Comparison of ENCODE assay signal across 10 cellular contexts in the genomic region with DNA sequence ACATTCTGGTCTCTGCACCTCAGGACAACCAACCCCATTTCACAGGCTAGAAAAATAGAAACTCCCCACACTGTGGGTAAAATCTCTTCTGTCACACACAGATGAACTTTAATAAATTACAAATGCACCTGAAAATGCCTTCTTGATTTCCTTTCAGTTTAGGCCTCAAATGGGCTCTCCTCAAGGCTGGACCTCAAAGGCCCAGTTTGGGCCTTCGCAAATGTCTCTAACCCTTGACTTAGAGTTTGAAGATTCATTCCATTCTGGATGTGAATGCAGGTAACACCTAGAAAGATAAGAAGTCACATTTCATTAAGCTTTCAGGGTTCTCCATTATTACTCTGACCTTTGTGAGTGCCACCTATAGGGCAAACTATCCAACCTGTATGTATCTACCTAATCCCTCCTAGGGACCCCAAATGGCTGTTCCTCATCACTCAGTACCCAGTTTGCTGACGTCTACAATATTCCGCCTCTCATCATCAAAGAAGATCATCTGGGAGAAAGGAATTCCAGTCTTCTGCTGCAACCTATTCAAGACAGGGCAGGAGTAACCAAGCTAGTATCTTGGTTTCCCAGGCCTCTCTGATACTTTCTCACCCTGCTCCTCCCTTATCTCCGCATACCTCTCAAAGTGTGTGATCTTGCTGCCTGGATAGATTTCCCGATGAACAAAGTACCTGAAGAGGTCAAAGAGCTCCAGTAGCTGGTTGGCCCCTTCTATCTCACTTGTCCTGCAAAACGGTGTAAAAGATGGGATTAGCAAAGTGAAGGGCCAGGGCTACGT. TPM values are rescaled to one million over a fixed set of nuclear protein-coding genes. Genes with fewer than 3 reads are reported as not detected.
A peak's percentile ranks its signal among the peaks of the same experiment; 100 is the strongest.
DNase-seq lines count a peak whose midpoint lies in the region; ATAC-seq and TF ChIP-seq lines count a peak whose summit lies in the region.
"Had no signal": no experiment of that assay in that cellular context is flagged by ENCODE, and none has a peak within 500 bp of the region (broad histone marks: within the 10 kb centered on the region; RNA-seq: fewer than 3 reads in every experiment).

No MANE protein-coding gene starts in this region.

- no peaks in the 10 kb centered on the region for H3K9me3 Mint-ChIP-seq in chondrocyte (ENCODE audit: low read depth)

- DNase-seq in A673 (ENCODE audit: low spot score) (no peak), chondrocyte (ENCODE audit: low spot score) (no peak), medulla oblongata (ENCODE audit: extremely low spot score) (no peak)
- DNase-seq in activated effector memory CD4-positive, alpha-beta T cell treated with Interleukin-2 at 50 U/mL for 16 hours: no peak

- H3K4me1 ChIP-seq in A673 (ENCODE audit: insufficient read depth, low read length, poor library complexity, severe bottlenecking) (peaks cover 9% of the 10 kb centered on the region), muscle layer of colon (ENCODE audit: insufficient read depth, low read length) (peaks cover 17% of the 10 kb centered on the region)

- TSS peak; percentile 87 for BruUV-seq in A673 (replicated peaks; lab: Mats Ljungman, UMichigan)

- peaks cover 41% of the 10 kb centered on the region for H3K4me1 Mint-ChIP-seq in chondrocyte (ENCODE audit: low read depth)

- CTCF ChIA-PET in A673 (lab: Charles Lee): no interaction called here

- H3K27ac Mint-ChIP-seq in chondrocyte (ENCODE audit: unreplicated experiment): peak overlapping the region; percentile 100

- H3K4me3 Mint-ChIP-seq in chondrocyte (ENCODE audit: unreplicated experiment): peak overlapping the region; percentile 95

- peak overlapping the region; percentile 81 for H3K9ac ChIP-seq in muscle layer of colon (ENCODE audit: low read length)

- H3K9me3 ChIP-seq in A673 (ENCODE audit: low read depth, low read length, poor library complexity, severe bottlenecking) (no peaks in the 10 kb centered on the region), KOPT-K1 (ENCODE audit: insufficient read depth, low read length, poor library complexity, severe bottlenecking) (no peaks in the 10 kb centered on the region), muscle layer of colon (ENCODE audit: low read length) (no peaks in the 10 kb centered on the region)

- peaks cover 7% of the 10 kb centered on the region for H3K36me3 Mint-ChIP-seq in chondrocyte (ENCODE audit: low read depth)

- H3K4me3 ChIP-seq in A673 (ENCODE audit: low read depth, low read length, poor library complexity, severe bottlenecking) (peak overlapping the region; percentile 58), muscle layer of colon (ENCODE audit: low read depth in 1 of 2, low read length in 2 of 2) (peak overlapping the region; percentile 50 to 74)

- intact Hi-C loops in A673 (cut with micrococcal nuclease; ENCODE audit: unreplicated experiment): loop anchor here (1.0 kb wide), 1 partner anchor 18 kb away; a partner anchor contains a TSS

- ATAC-seq in GM18873 (IDR thresholded peaks at IDR 0.05; ENCODE audit: low FRiP score, unreplicated experiment) (no peak), GM18907 (IDR thresholded peaks at IDR 0.05; ENCODE audit: unreplicated experiment) (no peak)

- no peak for TF ChIP-seq CTCF in A673 (conservative IDR thresholded peaks at IDR 0.05; ENCODE audit: low read depth, low read length)
- TF ChIP-seq CTCF in chondrocyte (IDR thresholded peaks at IDR 0.05): no peak

- peak overlapping the region; percentile 90 for H3K27ac ChIP-seq in A673 (ENCODE audit: low read depth, low read length, poor library complexity, severe bottlenecking)
- peak overlapping the region; percentile 88 for H3K27ac ChIP-seq in KOPT-K1 (ENCODE audit: low read depth, low read length, poor library complexity, severe bottlenecking)
- H3K27ac ChIP-seq in muscle layer of colon (ENCODE audit: low read depth, low read length): peak overlapping the region; percentile 98

- peaks cover 27% of the 10 kb centered on the region for H3K36me3 ChIP-seq in A673 (ENCODE audit: insufficient read depth, low read length, poor library complexity, severe bottlenecking)
- peaks cover 43% of the 10 kb centered on the region for H3K36me3 ChIP-seq in KOPT-K1 (ENCODE audit: insufficient read depth, low read length)
- peaks cover 22% of the 10 kb centered on the region for H3K36me3 ChIP-seq in muscle layer of colon (ENCODE audit: insufficient read depth, low read length)

- H3K27me3 Mint-ChIP-seq in chondrocyte (ENCODE audit: low read depth): no peaks in the 10 kb centered on the region

- H3K27me3 ChIP-seq in A673 (replicated peaks; ENCODE audit: insufficient read depth, low read depth, low read length, poor library complexity) (no peaks in the 10 kb centered on the region), muscle layer of colon (ENCODE audit: control insufficient read depth in 1 of 2, insufficient read depth in 2 of 2, low read length in 2 of 2) (no peaks in the 10 kb centered on the region)

- POLR2A ChIA-PET in A673 (lab: Charles Lee; ENCODE audit: low non-redundant PET): no interaction called here

RNA-seq across cellular contexts. Expression of a gene that starts 0.8 kb away (rescaled TPM):
- total RNA-seq in A673 (2021): 51.9 and 56.7 TPM in 2 replicates
- total RNA-seq in chondrocyte: 33.1 to 36.1 TPM (median 35.3 TPM) in 3 replicates

RNA-seq across cellular contexts. Expression of a gene that starts 1.8 kb away (rescaled TPM):
- total RNA-seq in A673 (2021) (21.3 and 22.4 TPM in 2 replicates), chondrocyte (23.2 to 25.7 TPM (median 23.6 TPM) in 3 replicates)

RNA-seq across cellular contexts. Expression of a gene that starts 8.6 kb away (rescaled TPM):
- 0.70 and 0.75 TPM in 2 replicates for total RNA-seq in A673 (2021)
- 0.46 TPM in 1 of 3 replicates, not detected in the others for total RNA-seq in chondrocyte
- total RNA-seq: dermis microvascular lymphatic vessel endothelial cell, LHCN-M2 had no signal

RNA-seq across cellular contexts. Expression of a gene that starts 18.1 kb away (rescaled TPM):
- total RNA-seq in A673 (2021) (257 and 266 TPM in 2 replicates), chondrocyte (154 to 169 TPM (median 159 TPM) in 3 replicates)

RNA-seq across cellular contexts. Expression of a gene that starts 18.7 kb away (rescaled TPM):
- total RNA-seq in A673 (2021) (82.7 and 85.8 TPM in 2 replicates), chondrocyte (43.1 to 66.5 TPM (median 47.9 TPM) in 3 replicates)
